Comparison of ENCODE assay signal across 1 cellular context in genomic region chr20:62970307-62971210, GRCh38.
A peak's percentile ranks its signal among the peaks of the same experiment; 100 is the strongest.
TF ChIP-seq lines count a peak whose summit lies in the region.

No MANE protein-coding gene starts in this region.

TF ChIP-seq in HepG2, 621 proteins besides CTCF, POLR2A, EP300 and RAD21 (continued from another document and continues in another):
- TF ChIP-seq JUNB (CRISPR knock-in tag; IDR thresholded peaks at IDR 0.05; ENCODE audit: borderline replicate concordance) (no peak), ZC3H4 (CRISPR knock-in tag; IDR thresholded peaks at IDR 0.05; ENCODE audit: borderline replicate concordance) (no peak; the same call in 1 of the 2 replicates), TIGD3 (CRISPR knock-in tag; IDR thresholded peaks at IDR 0.05; ENCODE audit: borderline replicate concordance) (no peak), ZBTB40 (IDR thresholded peaks at IDR 0.05) (no peak), ZBTB40 (CRISPR knock-in tag; IDR thresholded peaks at IDR 0.05) (no peak), CBFB (CRISPR knock-in tag; IDR thresholded peaks at IDR 0.05) (no peak; the same call in 1 of the 2 replicates), ZNF782 (CRISPR knock-in tag; IDR thresholded peaks at IDR 0.05; ENCODE audit: borderline replicate concordance) (peak; percentile 76; the same call in 1 of the 2 replicates), IKZF1 (IDR thresholded peaks at IDR 0.05) (no peak), KLF11 (CRISPR knock-in tag; IDR thresholded peaks at IDR 0.05) (no peak), ZSCAN21 (CRISPR knock-in tag; IDR thresholded peaks at IDR 0.05; ENCODE audit: borderline replicate concordance) (0 out of 2 replicates have a peak, but pooled peaks have one; percentile 6), HNRNPH1 (optimal IDR thresholded peaks at IDR 0.05; ENCODE audit: low read depth, low read length) (peak; percentile 18), ZNF615 (CRISPR knock-in tag; IDR thresholded peaks at IDR 0.05; ENCODE audit: borderline replicate concordance) (no peak), MYC (CRISPR knock-in tag; IDR thresholded peaks at IDR 0.05; ENCODE audit: borderline replicate concordance) (peak; percentile 16; the same call in 1 of the 2 replicates), ZFP91 (CRISPR knock-in tag; IDR thresholded peaks at IDR 0.05; ENCODE audit: borderline replicate concordance) (peak; percentile 77), TMF1 (CRISPR knock-in tag; IDR thresholded peaks at IDR 0.05; ENCODE audit: low read depth) (no peak), ZFP90 (CRISPR knock-in tag; IDR thresholded peaks at IDR 0.05; ENCODE audit: borderline replicate concordance) (no peak), CCDC6 (CRISPR knock-in tag; IDR thresholded peaks at IDR 0.05) (no peak), ZNF260 (CRISPR knock-in tag; IDR thresholded peaks at IDR 0.05; ENCODE audit: borderline replicate concordance, low read depth) (no peak), TCF7L2 (IDR thresholded peaks at IDR 0.05; ENCODE audit: low read depth, low read length) (no peak), SNRNP70 (IDR thresholded peaks at IDR 0.05; ENCODE audit: low read depth, low read length) (no peak)
- TF ChIP-seq, protein P1, sequence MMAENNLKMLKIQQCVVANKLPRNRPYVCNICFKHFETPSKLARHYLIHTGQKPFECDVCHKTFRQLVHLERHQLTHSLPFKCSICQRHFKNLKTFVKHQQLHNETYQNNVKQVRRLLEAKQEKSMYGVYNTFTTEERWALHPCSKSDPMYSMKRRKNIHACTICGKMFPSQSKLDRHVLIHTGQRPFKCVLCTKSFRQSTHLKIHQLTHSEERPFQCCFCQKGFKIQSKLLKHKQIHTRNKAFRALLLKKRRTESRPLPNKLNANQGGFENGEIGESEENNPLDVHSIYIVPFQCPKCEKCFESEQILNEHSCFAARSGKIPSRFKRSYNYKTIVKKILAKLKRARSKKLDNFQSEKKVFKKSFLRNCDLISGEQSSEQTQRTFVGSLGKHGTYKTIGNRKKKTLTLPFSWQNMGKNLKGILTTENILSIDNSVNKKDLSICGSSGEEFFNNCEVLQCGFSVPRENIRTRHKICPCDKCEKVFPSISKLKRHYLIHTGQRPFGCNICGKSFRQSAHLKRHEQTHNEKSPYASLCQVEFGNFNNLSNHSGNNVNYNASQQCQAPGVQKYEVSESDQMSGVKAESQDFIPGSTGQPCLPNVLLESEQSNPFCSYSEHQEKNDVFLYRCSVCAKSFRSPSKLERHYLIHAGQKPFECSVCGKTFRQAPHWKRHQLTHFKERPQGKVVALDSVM (CRISPR knock-in tag; IDR thresholded peaks at IDR 0.05): peak; percentile 55
- TF ChIP-seq, protein P2, sequence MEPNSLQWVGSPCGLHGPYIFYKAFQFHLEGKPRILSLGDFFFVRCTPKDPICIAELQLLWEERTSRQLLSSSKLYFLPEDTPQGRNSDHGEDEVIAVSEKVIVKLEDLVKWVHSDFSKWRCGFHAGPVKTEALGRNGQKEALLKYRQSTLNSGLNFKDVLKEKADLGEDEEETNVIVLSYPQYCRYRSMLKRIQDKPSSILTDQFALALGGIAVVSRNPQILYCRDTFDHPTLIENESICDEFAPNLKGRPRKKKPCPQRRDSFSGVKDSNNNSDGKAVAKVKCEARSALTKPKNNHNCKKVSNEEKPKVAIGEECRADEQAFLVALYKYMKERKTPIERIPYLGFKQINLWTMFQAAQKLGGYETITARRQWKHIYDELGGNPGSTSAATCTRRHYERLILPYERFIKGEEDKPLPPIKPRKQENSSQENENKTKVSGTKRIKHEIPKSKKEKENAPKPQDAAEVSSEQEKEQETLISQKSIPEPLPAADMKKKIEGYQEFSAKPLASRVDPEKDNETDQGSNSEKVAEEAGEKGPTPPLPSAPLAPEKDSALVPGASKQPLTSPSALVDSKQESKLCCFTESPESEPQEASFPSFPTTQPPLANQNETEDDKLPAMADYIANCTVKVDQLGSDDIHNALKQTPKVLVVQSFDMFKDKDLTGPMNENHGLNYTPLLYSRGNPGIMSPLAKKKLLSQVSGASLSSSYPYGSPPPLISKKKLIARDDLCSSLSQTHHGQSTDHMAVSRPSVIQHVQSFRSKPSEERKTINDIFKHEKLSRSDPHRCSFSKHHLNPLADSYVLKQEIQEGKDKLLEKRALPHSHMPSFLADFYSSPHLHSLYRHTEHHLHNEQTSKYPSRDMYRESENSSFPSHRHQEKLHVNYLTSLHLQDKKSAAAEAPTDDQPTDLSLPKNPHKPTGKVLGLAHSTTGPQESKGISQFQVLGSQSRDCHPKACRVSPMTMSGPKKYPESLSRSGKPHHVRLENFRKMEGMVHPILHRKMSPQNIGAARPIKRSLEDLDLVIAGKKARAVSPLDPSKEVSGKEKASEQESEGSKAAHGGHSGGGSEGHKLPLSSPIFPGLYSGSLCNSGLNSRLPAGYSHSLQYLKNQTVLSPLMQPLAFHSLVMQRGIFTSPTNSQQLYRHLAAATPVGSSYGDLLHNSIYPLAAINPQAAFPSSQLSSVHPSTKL (CRISPR knock-in tag; IDR thresholded peaks at IDR 0.05): no peak
- TF ChIP-seq, protein P3, sequence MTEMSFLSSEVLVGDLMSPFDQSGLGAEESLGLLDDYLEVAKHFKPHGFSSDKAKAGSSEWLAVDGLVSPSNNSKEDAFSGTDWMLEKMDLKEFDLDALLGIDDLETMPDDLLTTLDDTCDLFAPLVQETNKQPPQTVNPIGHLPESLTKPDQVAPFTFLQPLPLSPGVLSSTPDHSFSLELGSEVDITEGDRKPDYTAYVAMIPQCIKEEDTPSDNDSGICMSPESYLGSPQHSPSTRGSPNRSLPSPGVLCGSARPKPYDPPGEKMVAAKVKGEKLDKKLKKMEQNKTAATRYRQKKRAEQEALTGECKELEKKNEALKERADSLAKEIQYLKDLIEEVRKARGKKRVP (CRISPR knock-in tag; IDR thresholded peaks at IDR 0.05): no peak
- TF ChIP-seq, protein P4, sequence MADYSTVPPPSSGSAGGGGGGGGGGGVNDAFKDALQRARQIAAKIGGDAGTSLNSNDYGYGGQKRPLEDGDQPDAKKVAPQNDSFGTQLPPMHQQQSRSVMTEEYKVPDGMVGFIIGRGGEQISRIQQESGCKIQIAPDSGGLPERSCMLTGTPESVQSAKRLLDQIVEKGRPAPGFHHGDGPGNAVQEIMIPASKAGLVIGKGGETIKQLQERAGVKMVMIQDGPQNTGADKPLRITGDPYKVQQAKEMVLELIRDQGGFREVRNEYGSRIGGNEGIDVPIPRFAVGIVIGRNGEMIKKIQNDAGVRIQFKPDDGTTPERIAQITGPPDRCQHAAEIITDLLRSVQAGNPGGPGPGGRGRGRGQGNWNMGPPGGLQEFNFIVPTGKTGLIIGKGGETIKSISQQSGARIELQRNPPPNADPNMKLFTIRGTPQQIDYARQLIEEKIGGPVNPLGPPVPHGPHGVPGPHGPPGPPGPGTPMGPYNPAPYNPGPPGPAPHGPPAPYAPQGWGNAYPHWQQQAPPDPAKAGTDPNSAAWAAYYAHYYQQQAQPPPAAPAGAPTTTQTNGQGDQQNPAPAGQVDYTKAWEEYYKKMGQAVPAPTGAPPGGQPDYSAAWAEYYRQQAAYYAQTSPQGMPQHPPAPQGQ (CRISPR knock-in tag; IDR thresholded peaks at IDR 0.05; ENCODE audit: borderline replicate concordance): no peak
- TF ChIP-seq, protein P5, sequence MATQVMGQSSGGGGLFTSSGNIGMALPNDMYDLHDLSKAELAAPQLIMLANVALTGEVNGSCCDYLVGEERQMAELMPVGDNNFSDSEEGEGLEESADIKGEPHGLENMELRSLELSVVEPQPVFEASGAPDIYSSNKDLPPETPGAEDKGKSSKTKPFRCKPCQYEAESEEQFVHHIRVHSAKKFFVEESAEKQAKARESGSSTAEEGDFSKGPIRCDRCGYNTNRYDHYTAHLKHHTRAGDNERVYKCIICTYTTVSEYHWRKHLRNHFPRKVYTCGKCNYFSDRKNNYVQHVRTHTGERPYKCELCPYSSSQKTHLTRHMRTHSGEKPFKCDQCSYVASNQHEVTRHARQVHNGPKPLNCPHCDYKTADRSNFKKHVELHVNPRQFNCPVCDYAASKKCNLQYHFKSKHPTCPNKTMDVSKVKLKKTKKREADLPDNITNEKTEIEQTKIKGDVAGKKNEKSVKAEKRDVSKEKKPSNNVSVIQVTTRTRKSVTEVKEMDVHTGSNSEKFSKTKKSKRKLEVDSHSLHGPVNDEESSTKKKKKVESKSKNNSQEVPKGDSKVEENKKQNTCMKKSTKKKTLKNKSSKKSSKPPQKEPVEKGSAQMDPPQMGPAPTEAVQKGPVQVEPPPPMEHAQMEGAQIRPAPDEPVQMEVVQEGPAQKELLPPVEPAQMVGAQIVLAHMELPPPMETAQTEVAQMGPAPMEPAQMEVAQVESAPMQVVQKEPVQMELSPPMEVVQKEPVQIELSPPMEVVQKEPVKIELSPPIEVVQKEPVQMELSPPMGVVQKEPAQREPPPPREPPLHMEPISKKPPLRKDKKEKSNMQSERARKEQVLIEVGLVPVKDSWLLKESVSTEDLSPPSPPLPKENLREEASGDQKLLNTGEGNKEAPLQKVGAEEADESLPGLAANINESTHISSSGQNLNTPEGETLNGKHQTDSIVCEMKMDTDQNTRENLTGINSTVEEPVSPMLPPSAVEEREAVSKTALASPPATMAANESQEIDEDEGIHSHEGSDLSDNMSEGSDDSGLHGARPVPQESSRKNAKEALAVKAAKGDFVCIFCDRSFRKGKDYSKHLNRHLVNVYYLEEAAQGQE (IDR thresholded peaks at IDR 0.05; ENCODE audit: borderline replicate concordance in 1 of 2, low read depth in 1 of 2, low read length in 2 of 2): no peak
